Comparison of ENCODE assay signal across 12 cellular contexts in genomic region chr11:2792376-2793250, GRCh38.
DNase-seq lines count a peak whose midpoint lies in the region; ATAC-seq and TF ChIP-seq lines count a peak whose summit lies in the region.
"Had no signal": no experiment of that assay in that cellular context is flagged by ENCODE, and none has a peak within 500 bp of the region (broad histone marks: within the 10 kb centered on the region; RNA-seq: fewer than 3 reads in every experiment).

No MANE protein-coding gene starts in this region.

- peaks cover 7% of the 10 kb centered on the region for H3K36me3 Mint-ChIP-seq in Calu3 (ENCODE audit: insufficient read depth, unreplicated experiment)
- peaks cover 3% of the 10 kb centered on the region for H3K36me3 Mint-ChIP-seq in activated T-cell treated with anti-CD3 and anti-CD28 coated beads, Interleukin-2, amount 50 U/mL, for 4 hours (ENCODE audit: insufficient read depth)

- no peaks in the 10 kb centered on the region for H3K4me1 ChIP-seq in prostate gland (replicated peaks)
- H3K4me1 ChIP-seq: SJSA1 had no signal

- no TSS peak for BruUV-seq in Calu3 (replicated peaks; lab: Mats Ljungman, UMichigan)

- WGBS in prostate gland = 94% methylated on average over 28 of the region's 28 CpGs

- no peaks in the 10 kb centered on the region for H3K36me3 ChIP-seq in prostate gland
- H3K36me3 ChIP-seq: SJSA1 had no signal

- peaks cover 68% of the 10 kb centered on the region for H3K27me3 Mint-ChIP-seq in Calu3 (ENCODE audit: unreplicated experiment)
- H3K27me3 Mint-ChIP-seq in activated T-cell treated with anti-CD3 and anti-CD28 coated beads, Interleukin-2, amount 50 U/mL, for 4 hours (ENCODE audit: low read depth) = no peaks in the 10 kb centered on the region

- H3K27ac ChIP-seq in prostate gland = no peak overlapping the region
- H3K27ac ChIP-seq: SJSA1 had no signal

- peak overlapping the region; percentile 62 for H3K4me3 Mint-ChIP-seq in Calu3 (ENCODE audit: low read depth, unreplicated experiment)
- peak overlapping the region; percentile 56 for H3K4me3 Mint-ChIP-seq in activated T-cell treated with anti-CD3 and anti-CD28 coated beads, Interleukin-2, amount 50 U/mL, for 4 hours

- peak overlapping the region; percentile 21 for H3K27ac Mint-ChIP-seq in Calu3 (ENCODE audit: unreplicated experiment)
- H3K27ac Mint-ChIP-seq: IgD-negative memory B cell had no signal

- CTCF ChIA-PET in Calu3 (lab: Charles Lee) = no interaction called here

- no peaks in the 10 kb centered on the region for H3K9me3 Mint-ChIP-seq in Calu3 (ENCODE audit: low read depth, unreplicated experiment)
- H3K9me3 Mint-ChIP-seq in activated T-cell treated with anti-CD3 and anti-CD28 coated beads, Interleukin-2, amount 50 U/mL, for 4 hours = no peaks in the 10 kb centered on the region
- H3K9me3 Mint-ChIP-seq: IgD-negative memory B cell had no signal

- ATAC-seq in activated T-cell treated with anti-CD3 and anti-CD28 coated beads, Interleukin-2, amount 50 U/mL, for 4 hours = peak in 1 of 2 donors; percentile 16
- no peak for ATAC-seq in left ventricle myocardium superior
- no peak for ATAC-seq in HG03571 (IDR thresholded peaks at IDR 0.05; ENCODE audit: unreplicated experiment)
- ATAC-seq in HG02588 (IDR thresholded peaks at IDR 0.05; ENCODE audit: unreplicated experiment) = no peak

- no peak overlapping the region for H3K4me3 ChIP-seq in prostate gland
- H3K4me3 ChIP-seq: SJSA1 had no signal

- no peak for TF ChIP-seq CTCF in Calu3 (IDR thresholded peaks at IDR 0.05; ENCODE audit: unreplicated experiment)
- no peak for TF ChIP-seq CTCF in prostate gland (IDR thresholded peaks at IDR 0.05)

- no peaks in the 10 kb centered on the region for H3K9me3 ChIP-seq in prostate gland
- H3K9me3 ChIP-seq: SJSA1 had no signal

- DNase-seq in Calu3 (peak; percentile 30), left ventricle myocardium superior (peak; percentile 28), posterior cingulate gyrus (peak in 8 of 10 donors; percentile 4 to 83 (median 14)), prostate gland (ENCODE audit: low spot score) (no peak), NCI-H1694 (lab: John Stamatoyannopoulos, UW) (no peak)
- DNase-seq in activated T-cell treated with anti-CD3 and anti-CD28 coated beads, Interleukin-2, amount 50 U/mL, for 4 hours = no peak
- DNase-seq: DMS 273 treated with DMSO at 0.1 percent for 48 hours, NCI-H2227 treated with DMSO at 0.1 percent for 48 hours had no signal

- no peaks in the 10 kb centered on the region for H3K27me3 ChIP-seq in prostate gland (replicated peaks; ENCODE audit: insufficient read depth)

- intact Hi-C loops in Calu3 (cut with micrococcal nuclease; ENCODE audit: unreplicated experiment) (no loop called here), left ventricle myocardium superior (cut with micrococcal nuclease) (no loop called here), posterior cingulate gyrus (cut with DNase I) (no loop called here), prostate gland (cut with DNase I) (no loop called here)

- TF ChIP-seq POLR2A in prostate gland (IDR thresholded peaks at IDR 0.05) = no peak

- no peaks in the 10 kb centered on the region for H3K4me1 Mint-ChIP-seq in Calu3 (ENCODE audit: low read depth, unreplicated experiment)
- peaks cover 3% of the 10 kb centered on the region for H3K4me1 Mint-ChIP-seq in activated T-cell treated with anti-CD3 and anti-CD28 coated beads, Interleukin-2, amount 50 U/mL, for 4 hours (ENCODE audit: low read depth)
- H3K4me1 Mint-ChIP-seq: IgD-negative memory B cell had no signal

Comparison
In these comparisons a context has a peak if more than half of its experiments do, and no peak if none do; other contexts are left out.
1. DNase-seq: peak in Calu3 (single experiment), left ventricle myocardium superior (single experiment) and posterior cingulate gyrus (8 of 10); none in activated T-cell treated with anti-CD3 and anti-CD28 coated beads, Interleukin-2, amount 50 U/mL, for 4 hours (single experiment), prostate gland (single experiment) and NCI-H1694 (single experiment).